ENCODE assay signal across 8 cellular contexts in genomic region chr9:114988962-114989599, GRCh38. TPM values are rescaled to one million over a fixed set of nuclear protein-coding genes. Genes with fewer than 3 reads are reported as not detected.
DNase-seq lines count a peak whose midpoint lies in the region; ATAC-seq, FAIRE-seq and TF ChIP-seq lines count a peak whose summit lies in the region.

No MANE protein-coding gene starts in this region.

- no peak overlapping the region for H3K4me3 ChIP-seq in upper lobe of right lung
- no peak overlapping the region for H3K4me3 ChIP-seq in pancreas

- intact Hi-C loops in upper lobe of right lung (cut with DNase I): no loop called here
- intact Hi-C loops in pancreas (cut with DNase I): no loop called here

- H3K4me3 Mint-ChIP-seq in activated naive CD4-positive, alpha-beta T cell treated with anti-CD3 and anti-CD28 coated beads, Interleukin-2, amount 50 U/mL, for 24 hours: peak overlapping the region; percentile 57

- DNase-seq in stimulated activated naive CD4-positive, alpha-beta T cell treated with Interleukin-2 at 50 U/mL for 16 hours (lab: John Stamatoyannopoulos, UW): peak; percentile 20
- DNase-seq in stimulated activated naive CD4-positive, alpha-beta T cell (lab: John Stamatoyannopoulos, UW): no peak
- DNase-seq in upper lobe of right lung (no peak), pancreas (no peak), NCI-H1048 (lab: John Stamatoyannopoulos, UW) (no peak)

- H3K27me3 ChIP-seq in upper lobe of right lung: no peaks in the 10 kb centered on the region
- no peaks in the 10 kb centered on the region for H3K27me3 ChIP-seq in pancreas

- H3K27ac ChIP-seq in upper lobe of right lung (no peak overlapping the region), pancreas (no peak overlapping the region)

- no peaks in the 10 kb centered on the region for H3K36me3 ChIP-seq in upper lobe of right lung
- no peaks in the 10 kb centered on the region for H3K36me3 ChIP-seq in pancreas

- 84 to 88% methylated on average over 8 of the region's 8 CpGs for WGBS in pancreas, 2 donors

- TF ChIP-seq CTCF in upper lobe of right lung (IDR thresholded peaks at IDR 0.05): no peak
- no peak for TF ChIP-seq CTCF in pancreas (IDR thresholded peaks at IDR 0.05)

- no peaks in the 10 kb centered on the region for H3K27me3 Mint-ChIP-seq in activated naive CD4-positive, alpha-beta T cell treated with anti-CD3 and anti-CD28 coated beads, Interleukin-2, amount 50 U/mL, for 24 hours

- H3K4me1 ChIP-seq in upper lobe of right lung: no peaks in the 10 kb centered on the region
- no peaks in the 10 kb centered on the region for H3K4me1 ChIP-seq in pancreas

- H3K27ac Mint-ChIP-seq in activated naive CD4-positive, alpha-beta T cell treated with anti-CD3 and anti-CD28 coated beads, Interleukin-2, amount 50 U/mL, for 24 hours: peak overlapping the region; percentile 64

- ATAC-seq in HG03571 (IDR thresholded peaks at IDR 0.05; ENCODE audit: unreplicated experiment): peak; percentile 69
- peak; percentile 73 for ATAC-seq in upper lobe of right lung
- no peak for ATAC-seq in pancreas
- no peak for ATAC-seq in HG02970 (IDR thresholded peaks at IDR 0.05; ENCODE audit: low FRiP score, unreplicated experiment)

- FAIRE-seq in pancreas (lab: Jason Lieb, UNC): no peak

- H3K9me3 ChIP-seq in upper lobe of right lung (no peaks in the 10 kb centered on the region), pancreas (no peaks in the 10 kb centered on the region)

- no peaks in the 10 kb centered on the region for H3K9me3 Mint-ChIP-seq in activated naive CD4-positive, alpha-beta T cell treated with anti-CD3 and anti-CD28 coated beads, Interleukin-2, amount 50 U/mL, for 24 hours

- H3K36me3 Mint-ChIP-seq in activated naive CD4-positive, alpha-beta T cell treated with anti-CD3 and anti-CD28 coated beads, Interleukin-2, amount 50 U/mL, for 24 hours: no peaks in the 10 kb centered on the region

- peaks cover 59% of the 10 kb centered on the region for H3K4me1 Mint-ChIP-seq in activated naive CD4-positive, alpha-beta T cell treated with anti-CD3 and anti-CD28 coated beads, Interleukin-2, amount 50 U/mL, for 24 hours

RNA-seq across cellular contexts. Expression of gene TNFSF8, which starts 58.7 kb away (rescaled TPM):
- total RNA-seq in upper lobe of right lung (3.8 TPM), pancreas (1 to 10 TPM in 1 of 6 donors, under 1 TPM in 5; 0.12 to 1.0 (median 0.50) TPM)
- polyA plus RNA-seq in pancreas: under 1 TPM; 0.05 to 0.15 TPM

Comparison
In these comparisons a context has a peak if more than half of its experiments do, and no peak if none do; other contexts are left out.
1. ATAC-seq: peak in HG03571 (single experiment) and upper lobe of right lung (single experiment); none in pancreas (0 of 4) and HG02970 (single experiment).